Comparison of ENCODE assay signal across 9 cellular contexts in genomic region chr3:71062037-71062919, GRCh38.
DNase-seq lines count a peak whose midpoint lies in the region; ATAC-seq and TF ChIP-seq lines count a peak whose summit lies in the region.
"Had no signal": no experiment of that assay in that cellular context is flagged by ENCODE, and none has a peak within 500 bp of the region (broad histone marks: within the 10 kb centered on the region; RNA-seq: fewer than 3 reads in every experiment).

No MANE protein-coding gene starts in this region.

- POLR2A ChIA-PET in CD8-positive, alpha-beta T cell (lab: Charles Lee): interaction anchor here (0.7 to 5.1 kb wide), 9 partner anchors 9 to 521 kb away, joined by 3 to 26 read pairs (median 4); partner anchors contain the start of gene FOXP1
- POLR2A ChIA-PET in PC-9 (lab: Charles Lee; ENCODE audit: unreplicated experiment): interaction anchor here (0.7 kb wide), 1 partner anchor 192 kb away, joined by 3 read pairs; no protein-coding TSS in a partner anchor

- no TSS peak for BruUV-seq in PC-9 (replicated peaks; lab: Mats Ljungman, UMichigan)

- intact Hi-C loops in CD8-positive, alpha-beta T cell (cut with DNase I, micrococcal nuclease): loop anchor here (1.0 to 10.0 kb wide), 7 partner anchors 11 to 663 kb away; partner anchors contain the start of gene EIF4E3 (in 1 of the 2)
- intact Hi-C loops in PC-9 (cut with micrococcal nuclease; ENCODE audit: unreplicated experiment): loop anchor here (10.0 kb wide), 1 partner anchor 73 kb away; no protein-coding TSS in a partner anchor

- H3K9ac ChIP-seq in fibroblast of lung (ENCODE audit: insufficient read depth, low read length) (peak overlapping the region; percentile 40), rectal smooth muscle tissue (ENCODE audit: low read length) (no peak overlapping the region)

- peak overlapping the region; percentile 85 for H3K27ac ChIP-seq in CD8-positive, alpha-beta T cell (ENCODE audit: low read depth, low read length)
- H3K27ac ChIP-seq in fibroblast of lung (ENCODE audit: insufficient read depth, low read length): peak overlapping the region; percentile 99
- peak overlapping the region; percentile 96 for H3K27ac ChIP-seq in rectal smooth muscle tissue (ENCODE audit: low read depth, low read length)
- H3K27ac ChIP-seq in PC-9: no peak overlapping the region

- ATAC-seq in CD8-positive, alpha-beta T cell: no peak
- no peak for ATAC-seq in stimulated activated naive CD8-positive, alpha-beta T cell treated with anti-CD3 and anti-CD28 coated beads, Interleukin-15, Interleukin-2, amounts not matched to agents 100 U/mL and 50 U/mL, for 24 hours

- H3K36me3 ChIP-seq in CD8-positive, alpha-beta T cell (ENCODE audit: insufficient read depth, low read length): no peaks in the 10 kb centered on the region
- no peaks in the 10 kb centered on the region for H3K36me3 ChIP-seq in fibroblast of lung (ENCODE audit: control insufficient read depth, insufficient read depth, low read length)
- no peaks in the 10 kb centered on the region for H3K36me3 ChIP-seq in rectal smooth muscle tissue (ENCODE audit: control insufficient read depth, insufficient read depth, low read length)
- no peaks in the 10 kb centered on the region for H3K36me3 ChIP-seq in PC-9 (ENCODE audit: low read depth)

- H3K79me2 ChIP-seq in fibroblast of lung (ENCODE audit: control insufficient read depth, insufficient read depth, low read length) (peaks cover 92% of the 10 kb centered on the region), PC-9 (ENCODE audit: low read depth) (no peaks in the 10 kb centered on the region)

- no peak overlapping the region for H3K4me3 Mint-ChIP-seq in CD8-positive, alpha-beta T cell

- H3K9me2 ChIP-seq in PC-9 (ENCODE audit: insufficient read depth): no peaks in the 10 kb centered on the region

- CTCF ChIA-PET in CD8-positive, alpha-beta T cell (lab: Charles Lee): interaction anchor here (0.9 to 1.7 kb wide), 8 partner anchors 10 to 525 kb away, joined by 3 to 4 read pairs (median 3); no protein-coding TSS in a partner anchor
- CTCF ChIA-PET in PC-9 (lab: Charles Lee): no interaction called here

- H3F3A ChIP-seq in PC-9 (ENCODE audit: insufficient read depth, low read depth): no peaks in the 10 kb centered on the region

- H3K9me3 ChIP-seq in CD8-positive, alpha-beta T cell (ENCODE audit: low read length): no peaks in the 10 kb centered on the region
- H3K9me3 ChIP-seq in fibroblast of lung (ENCODE audit: control insufficient read depth, insufficient read depth, low read depth, low read length): no peaks in the 10 kb centered on the region
- H3K9me3 ChIP-seq in PC-9 (ENCODE audit: insufficient read depth, low read depth): no peaks in the 10 kb centered on the region

- no peaks in the 10 kb centered on the region for H3K27me3 Mint-ChIP-seq in CD8-positive, alpha-beta T cell (ENCODE audit: low read depth)

- H3K4me2 ChIP-seq in fibroblast of lung (ENCODE audit: extremely low read depth, insufficient read depth, low read length) (peak overlapping the region; percentile 89), PC-9 (no peak overlapping the region)

- H3K4me3 ChIP-seq in CD8-positive, alpha-beta T cell (ENCODE audit: low read depth, low read length): peak overlapping the region; percentile 91
- H3K4me3 ChIP-seq in fibroblast of lung (replicated peaks in 1 of 4; ENCODE audit: control extremely low read depth in 1 of 4, insufficient read depth in 1 of 4, low read depth in 3 of 4, low read length in 4 of 4) (peak overlapping the region; percentile 72 to 93 (median 82)), rectal smooth muscle tissue (ENCODE audit: low read length) (peak overlapping the region; percentile 95), PC-9 (no peak overlapping the region)

- no peak overlapping the region for H2AFZ ChIP-seq in fibroblast of lung (ENCODE audit: low read length)
- no peak overlapping the region for H2AFZ ChIP-seq in PC-9

- no peak overlapping the region for H3K27ac Mint-ChIP-seq in CD8-positive, alpha-beta T cell

- no peaks in the 10 kb centered on the region for H4K20me1 ChIP-seq in fibroblast of lung (ENCODE audit: control insufficient read depth, extremely low read depth, insufficient read depth, low read length)
- H4K20me1 ChIP-seq in PC-9 (ENCODE audit: insufficient read depth): no peaks in the 10 kb centered on the region

- peaks cover 67% of the 10 kb centered on the region for H3K4me1 Mint-ChIP-seq in CD8-positive, alpha-beta T cell (ENCODE audit: low read depth)

- H3K4me1 ChIP-seq in CD8-positive, alpha-beta T cell (ENCODE audit: insufficient read depth, low read length): peaks cover 81% of the 10 kb centered on the region
- H3K4me1 ChIP-seq in fibroblast of lung (ENCODE audit: control insufficient read depth, extremely low read depth, insufficient read depth, low read length) (peaks cover 15% of the 10 kb centered on the region), rectal smooth muscle tissue (ENCODE audit: control insufficient read depth, insufficient read depth, low read length) (peaks cover 41% of the 10 kb centered on the region), PC-9 (replicated peaks; ENCODE audit: insufficient read depth) (peaks cover 3% of the 10 kb centered on the region; the same call in 1 of the 2 replicates)

- no peaks in the 10 kb centered on the region for H3K9me3 Mint-ChIP-seq in CD8-positive, alpha-beta T cell

- no peak for DNase-seq in CD8-positive, alpha-beta T cell
- DNase-seq in RKO (ENCODE audit: low spot score) (peak; percentile 62), fibroblast of lung (ENCODE audit: low read depth in 2 of 2) (peak; percentile 55 to 58), NCI-H128 (lab: John Stamatoyannopoulos, UW; ENCODE audit: unreplicated experiment) (no peak), PC-9 (no peak)
- DNase-seq in activated naive CD4-positive, alpha-beta T cell treated with anti-CD3 and anti-CD28 coated beads, Interleukin-2, amount 50 U/mL, for 16 hours: no peak
- DNase-seq in stimulated activated naive CD8-positive, alpha-beta T cell treated with anti-CD3 and anti-CD28 coated beads, Interleukin-15, Interleukin-2, amounts not matched to agents 100 U/mL and 50 U/mL, for 24 hours: no peak
- DNase-seq: activated T-cell treated with anti-CD3 and anti-CD28 coated beads, Interleukin-2, amount 50 U/mL, for 1 hour had no signal

- H3K27me3 ChIP-seq in CD8-positive, alpha-beta T cell (ENCODE audit: insufficient read depth, low read length): no peaks in the 10 kb centered on the region
- H3K27me3 ChIP-seq in fibroblast of lung (ENCODE audit: control insufficient read depth, insufficient read depth, low read length) (no peaks in the 10 kb centered on the region), rectal smooth muscle tissue (ENCODE audit: control insufficient read depth, insufficient read depth, low read length) (no peaks in the 10 kb centered on the region), PC-9 (ENCODE audit: insufficient read depth, low read depth) (no peaks in the 10 kb centered on the region)

- H3K36me3 Mint-ChIP-seq in CD8-positive, alpha-beta T cell: peaks cover 2% of the 10 kb centered on the region

- no peak for TF ChIP-seq CTCF in CD8-positive, alpha-beta T cell (IDR thresholded peaks at IDR 0.05)
- TF ChIP-seq CTCF in fibroblast of lung (conservative IDR thresholded peaks at IDR 0.05 in 1 of 2, IDR thresholded peaks at IDR 0.05 in 1 of 2; ENCODE audit: low read depth in 1 of 2, low read length in 2 of 2) (no peak), PC-9 (conservative IDR thresholded peaks at IDR 0.05) (no peak)

Comparison
In these comparisons a context has a peak if more than half of its experiments do, and no peak if none do; other contexts are left out.
1. DNase-seq: peak in RKO (single experiment) and fibroblast of lung (2 of 2); none in CD8-positive, alpha-beta T cell (0 of 7), NCI-H128 (single experiment), activated naive CD4-positive, alpha-beta T cell treated with anti-CD3 and anti-CD28 coated beads, Interleukin-2, amount 50 U/mL, for 16 hours (single experiment), stimulated activated naive CD8-positive, alpha-beta T cell treated with anti-CD3 and anti-CD28 coated beads, Interleukin-15, Interleukin-2, amounts not matched to agents 100 U/mL and 50 U/mL, for 24 hours (single experiment) and PC-9 (0 of 2).